Comparison of ENCODE assay signal across 11 cellular contexts in the genomic region with DNA sequence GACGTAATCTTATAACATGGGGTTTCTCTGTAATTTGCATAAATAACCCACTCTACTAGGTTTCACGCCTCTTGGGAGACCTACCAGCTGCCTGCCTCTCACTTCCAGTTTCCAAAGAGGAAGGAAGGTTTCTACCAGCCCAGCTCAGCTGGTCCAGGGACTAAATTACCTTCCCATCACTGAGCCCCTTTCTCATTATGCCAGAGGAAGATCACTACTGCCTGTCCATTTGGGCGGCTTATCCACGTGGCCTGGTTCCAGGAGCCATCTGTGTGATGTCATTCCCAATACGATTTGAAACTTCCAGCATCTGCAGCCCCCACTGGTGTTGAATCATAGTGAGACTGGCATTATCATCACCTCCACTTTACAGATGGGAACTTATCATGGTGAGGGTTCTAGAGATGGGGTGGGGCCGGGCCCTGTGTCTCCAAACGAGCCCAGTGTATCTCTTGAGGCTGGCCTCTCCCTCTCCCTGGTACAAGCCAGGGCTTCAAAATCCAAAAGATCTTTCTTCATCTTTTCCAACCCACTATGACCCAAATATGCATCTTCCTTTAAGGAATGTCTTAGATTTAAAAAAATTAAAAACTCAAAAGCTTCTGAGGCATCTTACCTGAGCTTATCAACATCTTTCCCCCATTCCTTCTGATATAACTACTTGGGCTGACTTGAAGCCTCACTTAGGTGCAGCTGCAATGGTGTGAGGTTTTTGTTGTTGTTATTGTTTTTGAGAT.
DNase-seq lines count a peak whose midpoint lies in the region; ATAC-seq lines count a peak whose summit lies in the region.
"Had no signal": no experiment of that assay in that cellular context is flagged by ENCODE, and none has a peak within 500 bp of the region (broad histone marks: within the 10 kb centered on the region; RNA-seq: fewer than 3 reads in every experiment).

No MANE protein-coding gene starts in this region.

- H2AFZ ChIP-seq in neuronal stem cell (ENCODE audit: low read length): no peak overlapping the region

- no peak overlapping the region for H2BK15ac ChIP-seq in neuronal stem cell (ENCODE audit: low read length)

- H3K4me3 ChIP-seq in neuronal stem cell (ENCODE audit: low read length in 2 of 2): no peak overlapping the region

- no peak overlapping the region for H2BK12ac ChIP-seq in neuronal stem cell (ENCODE audit: low read length)

- H4K8ac ChIP-seq in neuronal stem cell (ENCODE audit: low read depth, low read length): no peak overlapping the region

- ATAC-seq in GM18909 (IDR thresholded peaks at IDR 0.05; ENCODE audit: poor library complexity, unreplicated experiment) (peak; percentile 95), HG02610 (IDR thresholded peaks at IDR 0.05; ENCODE audit: unreplicated experiment) (peak; percentile 98), HG03565 (IDR thresholded peaks at IDR 0.05; ENCODE audit: unreplicated experiment) (peak; percentile 93)
- no peak for ATAC-seq in activated CD8-positive, alpha-beta T cell treated with anti-CD3 and anti-CD28 coated beads, Interleukin-2, amount 10 ng/mL, durations not matched to agents 7 days and 5 days

- H3K18ac ChIP-seq in neuronal stem cell (ENCODE audit: low read length): peak overlapping the region; percentile 15

- no peak overlapping the region for H3K9ac ChIP-seq in neuronal stem cell (ENCODE audit: low read depth, low read length, poor library complexity)

- no peaks in the 10 kb centered on the region for H3K79me1 ChIP-seq in neuronal stem cell (ENCODE audit: low read depth, low read length)

- no peaks in the 10 kb centered on the region for H3K9me3 Mint-ChIP-seq in activated CD8-positive, alpha-beta T cell treated with anti-CD3 and anti-CD28 coated beads, Interleukin-2, amount 10 ng/mL, durations not matched to agents 7 days and 5 days (ENCODE audit: insufficient read depth)
- H3K9me3 Mint-ChIP-seq: activated naive CD4-positive, alpha-beta T cell treated with anti-CD3 and anti-CD28 coated beads, Interleukin-2, amount 50 U/mL, for 24 hours had no signal

- H3K4me2 ChIP-seq in neuronal stem cell (ENCODE audit: insufficient read depth, low read length, poor library complexity, severe bottlenecking): no peak overlapping the region

- peaks cover 12 to 19% of the 10 kb centered on the region in 2 donors for H3K4me1 ChIP-seq in neuronal stem cell (ENCODE audit: control insufficient read depth in 2 of 2, insufficient read depth in 1 of 2, low read depth in 1 of 2, low read length in 2 of 2)

- H3K27ac Mint-ChIP-seq in activated CD8-positive, alpha-beta T cell treated with anti-CD3 and anti-CD28 coated beads, Interleukin-2, amount 10 ng/mL, durations not matched to agents 7 days and 5 days: no peak overlapping the region
- H3K27ac Mint-ChIP-seq: activated naive CD4-positive, alpha-beta T cell treated with anti-CD3 and anti-CD28 coated beads, Interleukin-2, amount 50 U/mL, for 24 hours had no signal

- DNase-seq in neuronal stem cell (ENCODE audit: low spot score): no peak
- DNase-seq in activated CD8-positive, alpha-beta T cell treated with anti-CD3 and anti-CD28 coated beads, Interleukin-2, amount 10 ng/mL, durations not matched to agents 7 days and 5 days: no peak
- DNase-seq in NCI-H2196 treated with DMSO at 0.1 percent for 48 hours (lab: John Stamatoyannopoulos, UW; ENCODE audit: unreplicated experiment): no peak
- no peak for DNase-seq in GF-D8 (lab: John Stamatoyannopoulos, UW)
- DNase-seq: NCI-H1105; stimulated activated CD4-positive, alpha-beta T cell treated with anti-CD3 and anti-CD28 coated beads, Interleukin-2, amount 100 ng/mL, for 24 hours; T1000 had no signal

- H2AK5ac ChIP-seq in neuronal stem cell (ENCODE audit: low read depth, low read length): no peak overlapping the region

- H3K9me3 ChIP-seq in neuronal stem cell (replicated peaks in 1 of 2; ENCODE audit: control insufficient read depth in 2 of 2, insufficient read depth in 1 of 2, low read depth in 1 of 2, low read length in 2 of 2): no peaks in the 10 kb centered on the region

- no peaks in the 10 kb centered on the region for H3K27me3 ChIP-seq in neuronal stem cell (ENCODE audit: control insufficient read depth in 3 of 3, insufficient read depth in 3 of 3, low read depth in 1 of 3, low read length in 3 of 3)

- H4K91ac ChIP-seq in neuronal stem cell (ENCODE audit: low read depth, low read length, poor library complexity): no peak overlapping the region

- no CpG with 5 or more reads among the region's 7 CpGs for WGBS in neuronal stem cell (ENCODE audit: extremely low coverage in 2 of 2, insufficient read length in 2 of 2, insufficient replicate concordance in 1 of 2), 2 donors

- H3K4me1 Mint-ChIP-seq in activated CD8-positive, alpha-beta T cell treated with anti-CD3 and anti-CD28 coated beads, Interleukin-2, amount 10 ng/mL, durations not matched to agents 7 days and 5 days (ENCODE audit: low read depth): no peaks in the 10 kb centered on the region
- H3K4me1 Mint-ChIP-seq: activated naive CD4-positive, alpha-beta T cell treated with anti-CD3 and anti-CD28 coated beads, Interleukin-2, amount 50 U/mL, for 24 hours had no signal

- H3K4ac ChIP-seq in neuronal stem cell (ENCODE audit: low read length): no peak overlapping the region

- no peak overlapping the region for H3K4me3 Mint-ChIP-seq in activated CD8-positive, alpha-beta T cell treated with anti-CD3 and anti-CD28 coated beads, Interleukin-2, amount 10 ng/mL, durations not matched to agents 7 days and 5 days
- H3K4me3 Mint-ChIP-seq: activated naive CD4-positive, alpha-beta T cell treated with anti-CD3 and anti-CD28 coated beads, Interleukin-2, amount 50 U/mL, for 24 hours had no signal

- no peak overlapping the region for H2BK120ac ChIP-seq in neuronal stem cell (ENCODE audit: low read depth, low read length)

- POLR2A ChIA-PET in activated CD8-positive, alpha-beta T cell treated with anti-CD3 and anti-CD28 coated beads, Interleukin-2, amount 10 ng/mL, durations not matched to agents 7 days and 5 days (lab: Charles Lee): no interaction called here

- no peak overlapping the region for H3K27ac ChIP-seq in neuronal stem cell (replicated peaks; ENCODE audit: low read length)

- no peak overlapping the region for H3K23ac ChIP-seq in neuronal stem cell (ENCODE audit: low read depth, low read length, poor library complexity)

- H3K36me3 ChIP-seq in neuronal stem cell (replicated peaks in 1 of 2; ENCODE audit: control insufficient read depth in 2 of 2, insufficient read depth in 2 of 2, low read length in 2 of 2): no peaks in the 10 kb centered on the region

- CTCF ChIA-PET in activated CD8-positive, alpha-beta T cell treated with anti-CD3 and anti-CD28 coated beads, Interleukin-2, amount 10 ng/mL, durations not matched to agents 7 days and 5 days (lab: Charles Lee): interaction anchor here (0.9 kb wide), 1 partner anchor 12 kb away, joined by 3 read pairs; no protein-coding TSS in a partner anchor

- H3K27me3 Mint-ChIP-seq in activated CD8-positive, alpha-beta T cell treated with anti-CD3 and anti-CD28 coated beads, Interleukin-2, amount 10 ng/mL, durations not matched to agents 7 days and 5 days (ENCODE audit: low read depth): no peaks in the 10 kb centered on the region

- H2BK5ac ChIP-seq in neuronal stem cell (ENCODE audit: low read length): no peak overlapping the region

- H3K36me3 Mint-ChIP-seq in activated CD8-positive, alpha-beta T cell treated with anti-CD3 and anti-CD28 coated beads, Interleukin-2, amount 10 ng/mL, durations not matched to agents 7 days and 5 days (ENCODE audit: low read depth): no peaks in the 10 kb centered on the region
- H3K36me3 Mint-ChIP-seq: activated naive CD4-positive, alpha-beta T cell treated with anti-CD3 and anti-CD28 coated beads, Interleukin-2, amount 50 U/mL, for 24 hours had no signal

- no peak overlapping the region for H3K14ac ChIP-seq in neuronal stem cell (ENCODE audit: low read length)
